Comparison of ENCODE assay signal across 9 cellular contexts in genomic region chr17:57256708-57257112, GRCh38. TPM values are rescaled to one million over a fixed set of nuclear protein-coding genes. Genes with fewer than 3 reads are reported as not detected.
DNase-seq lines count a peak whose midpoint lies in the region; ATAC-seq, FAIRE-seq and TF ChIP-seq lines count a peak whose summit lies in the region.
"Had no signal": no experiment of that assay in that cellular context is flagged by ENCODE, and none has a peak within 500 bp of the region (broad histone marks: within the 10 kb centered on the region; RNA-seq: fewer than 3 reads in every experiment).

No MANE protein-coding gene starts in this region.

- CTCF ChIA-PET in GM12878 (lab: Yijun Ruan, JAX): interaction anchor here (0.6 to 7.2 kb wide), 4 partner anchors 14 to 233 kb away, joined by 3 to 61 read pairs (median 24); no protein-coding TSS in a partner anchor

- peaks cover 45% of the 10 kb centered on the region for H3K79me2 ChIP-seq in GM12878 (ENCODE audit: control insufficient read depth, insufficient read depth, low read length)

- peaks cover 15% of the 10 kb centered on the region for H3K4me1 ChIP-seq in RWPE2 (ENCODE audit: insufficient read depth, poor library complexity, severe bottlenecking)
- H3K4me1 ChIP-seq in GM12878 (ENCODE audit: control insufficient read depth, insufficient read depth, low read length): peaks cover 6% of the 10 kb centered on the region
- H3K4me1 ChIP-seq in iPS-20b (ENCODE audit: insufficient read depth, low read length): peaks cover 32% of the 10 kb centered on the region

- TF ChIP-seq EP300 in GM12878 (IDR thresholded peaks at IDR 0.05; ENCODE audit: borderline replicate concordance in 1 of 2, control insufficient read depth in 1 of 2, low read depth in 2 of 2, low read length in 2 of 2): no peak

- peak; percentile 25 for DNase-seq in EL
- no peak for DNase-seq in RWPE2 (ENCODE audit: low spot score)
- no peak for DNase-seq in GM12878 (ENCODE audit: low read depth, low spot score)
- peak; percentile 22 to 31 for DNase-seq in stimulated activated CD4-positive, alpha-beta T cell treated with anti-CD3 and anti-CD28 coated beads, Interleukin-1b, Interleukin-23, amount 100 ng/mL, for 4 hours (ENCODE audit: low read depth in 2 of 2)
- DNase-seq in HuH-7 (ENCODE audit: low spot score): no peak
- DNase-seq in GM19240 (ENCODE audit: insufficient read length, low spot score): no peak

- H2AFZ ChIP-seq in GM12878 (ENCODE audit: control insufficient read depth, low read depth, low read length): no peak overlapping the region; the same call in 1 of the 2 replicates

- no peak for TF ChIP-seq RAD21 in GM12878 (IDR thresholded peaks at IDR 0.05; ENCODE audit: insufficient read depth, low read depth, low read length)

- TF ChIP-seq CTCF in RWPE2 (IDR thresholded peaks at IDR 0.05; ENCODE audit: poor library complexity, severe bottlenecking): no peak
- TF ChIP-seq CTCF in GM12878 (IDR thresholded peaks at IDR 0.05 in 2 of 3, conservative IDR thresholded peaks at IDR 0.05 in 1 of 3; ENCODE audit: control insufficient read depth in 2 of 3, extremely low read depth in 1 of 3, insufficient read depth in 1 of 3, low read depth in 3 of 3, low read length in 3 of 3): no peak

- no peak for FAIRE-seq in GM12878 (lab: Jason Lieb, UNC)
- FAIRE-seq: TTC549 had no signal

- RAD21 ChIA-PET in GM12878 (lab: Charles Lee; ENCODE audit: unreplicated experiment): interaction anchor here (0.9 to 3.3 kb wide), 9 partner anchors 13 to 206 kb away, joined by 3 to 24 read pairs (median 6); no protein-coding TSS in a partner anchor

- POLR2A ChIA-PET in GM12878 (lab: Charles Lee): interaction anchor here (0.6 to 3.3 kb wide), 10 partner anchors 98 to 1151 kb away, joined by 3 to 15 read pairs (median 6); no protein-coding TSS in a partner anchor

- H3K9me3 ChIP-seq in RWPE2 (ENCODE audit: severe bottlenecking) (no peaks in the 10 kb centered on the region), GM12878 (replicated peaks; ENCODE audit: control insufficient read depth, insufficient read depth, low read length) (no peaks in the 10 kb centered on the region), iPS-20b (ENCODE audit: insufficient read depth, low read depth, low read length) (no peaks in the 10 kb centered on the region)

- no peaks in the 10 kb centered on the region for H3K27me3 ChIP-seq in RWPE2 (ENCODE audit: insufficient read depth, poor library complexity, severe bottlenecking)
- no peaks in the 10 kb centered on the region for H3K27me3 ChIP-seq in GM12878 (replicated peaks in 1 of 2; ENCODE audit: control insufficient read depth in 2 of 2, insufficient read depth in 2 of 2, low read length in 1 of 2)
- H3K27me3 ChIP-seq in iPS-20b (ENCODE audit: insufficient read depth, low read length): peaks cover 16% of the 10 kb centered on the region

- H3K4me2 ChIP-seq in GM12878 (ENCODE audit: control insufficient read depth, insufficient read depth): no peak overlapping the region

- peak overlapping the region; percentile 54 for H3K27ac ChIP-seq in RWPE2 (ENCODE audit: poor library complexity, severe bottlenecking)
- peak overlapping the region; percentile 34 for H3K27ac ChIP-seq in GM12878 (ENCODE audit: control insufficient read depth, insufficient read depth)
- no peak overlapping the region for H3K27ac ChIP-seq in iPS-20b (ENCODE audit: low read length)

- H3K4me3 ChIP-seq in RWPE2 (ENCODE audit: severe bottlenecking) (peak overlapping the region; percentile 80), GM12878 (peak overlapping the region; percentile 95), iPS-20b (ENCODE audit: low read length) (peak overlapping the region; percentile 85)

- no peak for TF ChIP-seq POLR2A in GM12878 (IDR thresholded peaks at IDR 0.05; ENCODE audit: low read depth, low read length)

- SMC1A ChIA-PET in GM12878 (lab: Charles Lee; ENCODE audit: uncharacterized antibody, unreplicated experiment): interaction anchor here (0.9 to 5.4 kb wide), 6 partner anchors 14 to 198 kb away, joined by 3 to 45 read pairs (median 7); no protein-coding TSS in a partner anchor

- 0% methylated on average over 17 of the region's 36 CpGs for WGBS in GM12878 (ENCODE audit: insufficient coverage, insufficient replicate concordance, low lambda C conversion rate, missing lambda C conversion rate)

- BruUV-seq in GM12878 (replicated peaks; lab: Mats Ljungman, UMichigan): no TSS peak

- intact Hi-C loops in GM12878 (cut with micrococcal nuclease; ENCODE audit: unreplicated experiment): loop anchor here (5.0 kb wide), 2 partner anchors 101 to 186 kb away; no protein-coding TSS in a partner anchor

- ATAC-seq in HG02623 (IDR thresholded peaks at IDR 0.05; ENCODE audit: unreplicated experiment): peak; percentile 17
- peak; percentile 28 for ATAC-seq in RWPE2 (ENCODE audit: low read depth)
- ATAC-seq in GM12878: peak; percentile 14

- peak overlapping the region; percentile 71 for H3K9ac ChIP-seq in GM12878 (ENCODE audit: control insufficient read depth, insufficient read depth, low read length)
- H3K9ac ChIP-seq in iPS-20b (ENCODE audit: low read depth, low read length): peak overlapping the region; percentile 80; the same call in 1 of the 2 replicates

- H3K36me3 ChIP-seq in RWPE2 (ENCODE audit: low read depth) (peaks cover 27% of the 10 kb centered on the region), GM12878 (ENCODE audit: control insufficient read depth in 2 of 2, insufficient read depth in 2 of 2, low read length in 1 of 2) (no peaks in the 10 kb centered on the region), iPS-20b (ENCODE audit: insufficient read depth, low read depth, low read length) (peaks cover 15% of the 10 kb centered on the region)

- no peaks in the 10 kb centered on the region for H4K20me1 ChIP-seq in GM12878 (ENCODE audit: control insufficient read depth, insufficient read depth)

- in situ Hi-C loops in GM12878 (cut with MboI): no loop called here

TF ChIP-seq in GM12878, 131 proteins besides CTCF, POLR2A, EP300 and RAD21 (continues in another document):
- no peak for TF ChIP-seq BMI1 (IDR thresholded peaks at IDR 0.05; ENCODE audit: borderline replicate concordance)
- no peak for TF ChIP-seq KAT2A (conservative IDR thresholded peaks at IDR 0.05; ENCODE audit: control insufficient read depth, low read depth, low read length)
- TF ChIP-seq PAX5 (IDR thresholded peaks at IDR 0.05; ENCODE audit: borderline replicate concordance, low read depth, low read length): no peak
- no peak for TF ChIP-seq CUX1 (IDR thresholded peaks at IDR 0.05; ENCODE audit: insufficient replicate concordance, low read depth, low read length)
- TF ChIP-seq MEF2B (IDR thresholded peaks at IDR 0.05; ENCODE audit: partially characterized antibody, poor library complexity, severe bottlenecking): no peak
- no peak for TF ChIP-seq CBX5 (IDR thresholded peaks at IDR 0.05; ENCODE audit: low read depth)

RNA-seq across cellular contexts. Expression of gene MSI2, which starts 0.4 kb away (rescaled TPM):
- 386 and 393 TPM in 2 replicates for total RNA-seq in GM12878 (2013; cell fraction: nucleolus; rRNA removed)
- total RNA-seq in GM12878 (2014; rRNA removed) (37.9 and 40.2 TPM in 2 replicates), GM12878 (2014; rRNA removed; fragmentation: Illumina TruSeq; extraction: Trizol) (50.0 and 50.4 TPM in 2 replicates), GM12878 (2021) (74.1 and 76.1 TPM in 2 replicates)
- polyA plus RNA-seq in GM12878 (2011; ENCODE audit: low read depth): 36.0 TPM
- polyA plus RNA-seq in GM12878 (2011; rRNA removed) (57.5 and 73.9 TPM in 2 replicates), GM12878 (2014; fragmentation: Illumina TruSeq; extraction: Trizol) (61.4 and 88.0 TPM in 2 replicates), GM12878 (2014; fragmentation: Nextera tagmentation; extraction: Ambion mirVana) (1 to 10 TPM; 6.1 to 9.5 TPM), GM12878 (2014; rRNA removed) (43.8 and 47.2 TPM in 2 replicates), GM12878 (2016; fragmentation: Nextera tagmentation; extraction: Ambion mirVana) (10 to 100 TPM; 15.5 to 16.3 TPM)
- 48.9 and 56.2 TPM in 2 replicates for polyA plus RNA-seq in GM12878 (2011; cell fraction: cytosol; rRNA removed)
- 75.9 and 85.6 TPM in 2 replicates for polyA plus RNA-seq in GM12878 (2011; cell fraction: nucleus; rRNA removed)
- 45.1 and 53.0 TPM in 2 replicates for polyA plus RNA-seq in GM12878 (2012)
- polyA minus RNA-seq in GM12878 (2011; rRNA and poly(A)+ RNA removed): 88.4 and 94.0 TPM in 2 replicates
- 17.3 and 25.7 TPM in 2 replicates for polyA minus RNA-seq in GM12878 (2011; cell fraction: cytosol; rRNA and poly(A)+ RNA removed)
- polyA minus RNA-seq in GM12878 (2011; cell fraction: nucleus; rRNA and poly(A)+ RNA removed): 52.5 and 102 TPM in 2 replicates

Comparison
In these comparisons a context has a peak if more than half of its experiments do, and no peak if none do; other contexts are left out.
1. DNase-seq: peak in EL (single experiment) and stimulated activated CD4-positive, alpha-beta T cell treated with anti-CD3 and anti-CD28 coated beads, Interleukin-1b, Interleukin-23, amount 100 ng/mL, for 4 hours (2 of 2); none in RWPE2 (single experiment), GM12878 (single experiment), HuH-7 (single experiment) and GM19240 (single experiment).
2. Peak in every context shown above with its lines, with median percentiles within 50 percentile points of each other: ATAC-seq and H3K4me3 ChIP-seq.